Comparison of ENCODE assay signal across 14 cellular contexts in genomic region chr3:11733914-11734313, GRCh38.
A peak's percentile ranks its signal among the peaks of the same experiment; 100 is the strongest.
DNase-seq lines count a peak whose midpoint lies in the region; ATAC-seq and TF ChIP-seq lines count a peak whose summit lies in the region.
"Had no signal": no experiment of that assay in that cellular context is flagged by ENCODE, and none has a peak within 500 bp of the region (broad histone marks: within the 10 kb centered on the region; RNA-seq: fewer than 3 reads in every experiment).

No MANE protein-coding gene starts in this region.

- no peak overlapping the region for H3K18ac ChIP-seq in IMR-90 (ENCODE audit: low read depth, low read length)

- dilution Hi-C loops in IMR-90 (cut with HindIII; ENCODE audit: low sequenced_read_pairs, unreplicated experiment) = no loop called here

- H3K23ac ChIP-seq in IMR-90 (ENCODE audit: low read depth, low read length) = no peak overlapping the region

- no peak overlapping the region for H2BK15ac ChIP-seq in IMR-90 (ENCODE audit: low read depth, low read length)

- H3K4me1 Mint-ChIP-seq in nephron progenitor cell = peaks cover 28% of the 10 kb centered on the region

- H3F3A ChIP-seq in SK-N-SH (replicated peaks; ENCODE audit: insufficient read depth) = no peaks in the 10 kb centered on the region

- H3K27ac Mint-ChIP-seq in nephron progenitor cell = peak overlapping the region; percentile 32
- H3K27ac Mint-ChIP-seq: CD4-positive, alpha-beta memory T cell; HFFc6 had no signal

- H2BK20ac ChIP-seq in IMR-90 (ENCODE audit: low read depth, low read length) = no peak overlapping the region

- no peak overlapping the region for H3K4ac ChIP-seq in IMR-90 (ENCODE audit: low read depth, low read length)

- H3K9me3 Mint-ChIP-seq in nephron progenitor cell = no peaks in the 10 kb centered on the region
- H3K9me3 Mint-ChIP-seq: CD4-positive, alpha-beta memory T cell; HFFc6 had no signal

- H2AK5ac ChIP-seq in IMR-90 (ENCODE audit: low read depth, low read length) = no peak overlapping the region

- in situ Hi-C loops in IMR-90 (cut with MboI; ENCODE audit: low sequenced_read_pairs) = no loop called here

- WGBS in IMR-90 (ENCODE audit: extremely low coverage in 2 of 2, insufficient read length in 1 of 2), 2 experiments = 80% methylated on average over 3 of the region's 7 CpGs; no CpG with 5 or more reads in 1 of the 2 experiments
- WGBS in psoas muscle, 3 donors = 31 to 46% (median 40%) methylated on average over 7 of the region's 7 CpGs
- 91% methylated on average over 7 of the region's 7 CpGs for WGBS in SK-N-SH (ENCODE audit: low lambda C conversion rate)

- TF ChIP-seq RAD21 in IMR-90 (IDR thresholded peaks at IDR 0.05; ENCODE audit: low read length) (no peak), SK-N-SH (IDR thresholded peaks at IDR 0.05; ENCODE audit: low read length) (no peak)

- no peaks in the 10 kb centered on the region for H3K9me1 ChIP-seq in IMR-90 (ENCODE audit: insufficient read depth, low read length)

- intact Hi-C loops in IMR-90 (cut with micrococcal nuclease) = no loop called here
- intact Hi-C loops in psoas muscle (cut with DNase I) = no loop called here

- POLR2A ChIA-PET in IMR-90 (lab: Charles Lee; ENCODE audit: unreplicated experiment) = no interaction called here
- POLR2A ChIA-PET in SK-N-SH (lab: Yijun Ruan, JAX) = no interaction called here

- peak overlapping the region; percentile 5 for H2AFZ ChIP-seq in IMR-90 (replicated peaks; ENCODE audit: low read length, poor library complexity)
- H2AFZ ChIP-seq in SK-N-SH (ENCODE audit: low read depth) = no peak overlapping the region

- no peaks in the 10 kb centered on the region for H3K9me2 ChIP-seq in SK-N-SH

- H4K5ac ChIP-seq in IMR-90 (ENCODE audit: low read depth, low read length) = no peak overlapping the region

- H3K27me3 Mint-ChIP-seq in nephron progenitor cell (ENCODE audit: low read depth, poor library complexity) = peaks cover 16% of the 10 kb centered on the region

- H3K4me1 ChIP-seq in IMR-90 (ENCODE audit: control insufficient read depth, insufficient read depth, low read length) (no peaks in the 10 kb centered on the region), SJCRH30 (peaks cover 4% of the 10 kb centered on the region; the same call in 1 of the 2 replicates), psoas muscle (peaks cover 2% of the 10 kb centered on the region), SK-N-SH (ENCODE audit: control insufficient read depth in 1 of 2, insufficient read depth in 2 of 2, low read depth in 1 of 2, low read length in 1 of 2) (peaks cover 5 to 14% of the 10 kb centered on the region in 2 experiments; a peak in 3 of 4 replicates)
- H3K4me1 ChIP-seq: BE2C had no signal

- H3K9ac ChIP-seq in IMR-90 (ENCODE audit: low read depth, low read length) (no peak overlapping the region), SK-N-SH (no peak overlapping the region)

- H3K9me3 ChIP-seq in IMR-90 (ENCODE audit: control insufficient read depth, insufficient read depth, low read length) = no peaks in the 10 kb centered on the region
- no peaks in the 10 kb centered on the region for H3K9me3 ChIP-seq in SJCRH30 (replicated peaks)
- no peaks in the 10 kb centered on the region for H3K9me3 ChIP-seq in psoas muscle
- no peaks in the 10 kb centered on the region for H3K9me3 ChIP-seq in SK-N-SH
- H3K9me3 ChIP-seq: BE2C had no signal

- no peak overlapping the region for H2AK9ac ChIP-seq in IMR-90 (replicated peaks; ENCODE audit: low read depth, low read length, poor library complexity)

- H3K27ac ChIP-seq in IMR-90 (ENCODE audit: insufficient read depth, low read length) (no peak overlapping the region), SJCRH30 (no peak overlapping the region), psoas muscle (no peak overlapping the region), SK-N-SH (ENCODE audit: low read depth in 2 of 2, low read length in 1 of 2) (no peak overlapping the region)
- H3K27ac ChIP-seq: C4-2B, HL-60 had no signal

- ATAC-seq in IMR-90 (ENCODE audit: low read depth) = no peak
- ATAC-seq in psoas muscle = peak; percentile 24 to 86 (median 56)

- H3K14ac ChIP-seq in IMR-90 (replicated peaks; ENCODE audit: low read depth, low read length) = no peak overlapping the region

- no peaks in the 10 kb centered on the region for H3K36me3 ChIP-seq in IMR-90 (ENCODE audit: control insufficient read depth, insufficient read depth, low read length)
- H3K36me3 ChIP-seq in SJCRH30 = no peaks in the 10 kb centered on the region
- H3K36me3 ChIP-seq in psoas muscle (ENCODE audit: insufficient read depth in 1 of 2, low read depth in 1 of 2) = no peaks in the 10 kb centered on the region
- H3K36me3 ChIP-seq in SK-N-SH (replicated peaks in 1 of 2; ENCODE audit: control insufficient read depth in 1 of 2, insufficient read depth in 2 of 2, low read length in 1 of 2) = no peaks in the 10 kb centered on the region
- H3K36me3 ChIP-seq: BE2C had no signal

- no peak for TF ChIP-seq POLR2A in IMR-90 (IDR thresholded peaks at IDR 0.05; ENCODE audit: low read depth, low read length)

- no peaks in the 10 kb centered on the region for H3K36me3 Mint-ChIP-seq in nephron progenitor cell (ENCODE audit: low read depth)
- H3K36me3 Mint-ChIP-seq: CD4-positive, alpha-beta memory T cell had no signal

- no peak overlapping the region for H3K4me3 Mint-ChIP-seq in nephron progenitor cell
- H3K4me3 Mint-ChIP-seq: CD4-positive, alpha-beta memory T cell; HFFc6 had no signal

- H3K27me3 ChIP-seq in IMR-90 (ENCODE audit: control insufficient read depth, insufficient read depth, low read length) = peaks cover 34% of the 10 kb centered on the region
- H3K27me3 ChIP-seq in SJCRH30 = no peaks in the 10 kb centered on the region
- no peaks in the 10 kb centered on the region for H3K27me3 ChIP-seq in psoas muscle (ENCODE audit: insufficient read depth in 3 of 3, low read length in 2 of 3)
- H3K27me3 ChIP-seq in SK-N-SH (ENCODE audit: insufficient read depth) = no peaks in the 10 kb centered on the region
- H3K27me3 ChIP-seq: BE2C had no signal

- no peak overlapping the region for H2BK120ac ChIP-seq in IMR-90 (ENCODE audit: low read depth, low read length)

- H3K79me2 ChIP-seq in SK-N-SH (ENCODE audit: insufficient read depth) = no peaks in the 10 kb centered on the region

- H2BK5ac ChIP-seq in IMR-90 (ENCODE audit: low read depth, low read length, poor library complexity, severe bottlenecking) = no peak overlapping the region

- H3K56ac ChIP-seq in IMR-90 (ENCODE audit: extremely low read depth, insufficient read depth, low read length) = no peak overlapping the region

- CTCF ChIA-PET in IMR-90 (lab: Yijun Ruan, JAX) = no interaction called here
- CTCF ChIA-PET in SK-N-SH (lab: Yijun Ruan, JAX) = interaction anchor here (1.0 to 1.3 kb wide), 2 partner anchors 9 to 10 kb away, joined by 3 to 4 read pairs; no protein-coding TSS in a partner anchor

- no peak overlapping the region for H4K91ac ChIP-seq in IMR-90 (ENCODE audit: insufficient read depth, low read depth, low read length)

- H3K4me2 ChIP-seq in IMR-90 (ENCODE audit: low read depth, low read length) (no peak overlapping the region), SK-N-SH (no peak overlapping the region)

- H3K4me3 ChIP-seq in IMR-90 (ENCODE audit: insufficient read depth, low read depth, low read length) (no peak overlapping the region), SJCRH30 (peak overlapping the region; percentile 6; the same call in 1 of the 2 replicates), psoas muscle (peak overlapping the region; percentile 29), SK-N-SH (ENCODE audit: low read depth in 2 of 2, low read length in 1 of 2) (no peak overlapping the region)

- H4K8ac ChIP-seq in IMR-90 (ENCODE audit: low read depth in 2 of 2, low read length in 2 of 2) = no peak overlapping the region

- no peak for TF ChIP-seq EP300 in SK-N-SH (IDR thresholded peaks at IDR 0.05; ENCODE audit: borderline replicate concordance in 1 of 2, low read depth in 1 of 2, low read length in 1 of 2)

- no peaks in the 10 kb centered on the region for H4K20me1 ChIP-seq in IMR-90 (ENCODE audit: insufficient read depth, low read length)
- H4K20me1 ChIP-seq in SK-N-SH (ENCODE audit: insufficient read depth) = no peaks in the 10 kb centered on the region

- no peaks in the 10 kb centered on the region for H3K79me1 ChIP-seq in IMR-90 (ENCODE audit: low read depth in 1 of 2, low read length in 2 of 2)

- no TSS peak for BruUV-seq in IMR-90 (replicated peaks; lab: Mats Ljungman, UMichigan)

- no peak for DNase-seq in IMR-90
- DNase-seq in SJCRH30 = peak; percentile 38 to 62
- DNase-seq in nephron progenitor cell = no peak
- peak in 1 of 2 donors; percentile 16 for DNase-seq in psoas muscle
- DNase-seq in NCI-H345 treated with DMSO at 0.1 percent for 48 hours (lab: John Stamatoyannopoulos, UW; ENCODE audit: unreplicated experiment) = no peak
- no peak for DNase-seq in SK-N-SH
- DNase-seq in SW 1271 (lab: John Stamatoyannopoulos, UW) = no peak
- DNase-seq: BE2C; CD4-positive, alpha-beta memory T cell; GF-D8; HCEC 1CT; HFFc6 had no signal

- TF ChIP-seq CTCF in IMR-90 (conservative IDR thresholded peaks at IDR 0.05; ENCODE audit: low read depth, low read length) (no peak), nephron progenitor cell (IDR thresholded peaks at IDR 0.05) (no peak), psoas muscle (IDR thresholded peaks at IDR 0.05) (no peak), SK-N-SH (IDR thresholded peaks at IDR 0.05) (no peak)

TF ChIP-seq in IMR-90, 13 proteins besides CTCF, POLR2A, EP300 and RAD21 (continues in another document):
- TF ChIP-seq MAZ (IDR thresholded peaks at IDR 0.05; ENCODE audit: borderline replicate concordance, low read depth, low read length) = no peak
- no peak for TF ChIP-seq FOS (IDR thresholded peaks at IDR 0.05; ENCODE audit: low read depth, low read length)

TF ChIP-seq in SK-N-SH, 30 proteins besides CTCF, POLR2A, EP300 and RAD21 (continues in another document):
- TF ChIP-seq NFIC (IDR thresholded peaks at IDR 0.05; ENCODE audit: borderline replicate concordance) (no peak), USF1 (IDR thresholded peaks at IDR 0.05; ENCODE audit: borderline replicate concordance, low read depth) (no peak), GABPA (IDR thresholded peaks at IDR 0.05; ENCODE audit: low read depth) (no peak), SIN3A (IDR thresholded peaks at IDR 0.05; ENCODE audit: borderline replicate concordance, low read depth, low read length) (no peak), FOXJ3 (CRISPR knock-in tag; IDR thresholded peaks at IDR 0.05) (no peak), TCF12 (IDR thresholded peaks at IDR 0.05) (no peak), RFX5 (IDR thresholded peaks at IDR 0.05; ENCODE audit: low read length) (no peak), JUND (IDR thresholded peaks at IDR 0.05) (no peak), NRF1 (IDR thresholded peaks at IDR 0.05; ENCODE audit: low read depth, low read length) (no peak), MXI1 (IDR thresholded peaks at IDR 0.05; ENCODE audit: low read depth, low read length) (no peak), ELF1 (IDR thresholded peaks at IDR 0.05) (no peak)

Comparison
In these comparisons a context has a peak if more than half of its experiments do, and no peak if none do; other contexts are left out.
1. DNase-seq: peak in SJCRH30 (2 of 2); none in IMR-90 (single experiment), nephron progenitor cell (single experiment), NCI-H345 treated with DMSO at 0.1 percent for 48 hours (single experiment), SK-N-SH (single experiment) and SW 1271 (0 of 2).
2. H3K4me3 ChIP-seq: peak in SJCRH30 (single experiment) and psoas muscle (single experiment); none in IMR-90 (single experiment) and SK-N-SH (0 of 2).